In genomic region chr4:135994360-135994759, GRCh38 we compare ENCODE assay signal across 34 cellular contexts.
"Had no signal": no experiment of that assay in that cellular context is flagged by ENCODE, and none has a peak within 500 bp of the region (broad histone marks: within the 10 kb centered on the region; RNA-seq: fewer than 3 reads in every experiment).

No MANE protein-coding gene starts in this region.

- DNase-seq: Karpas-422, Kasumi-1, MG63, MM.1S, MV-4-11, NCI-H1048, NCI-H1092, NCI-H1092 treated with DMSO at 0.1 percent for 48 hours, NCI-H1105, NCI-H1105 treated with DMSO at 0.1 percent for 48 hours, NCI-H1417, NCI-H1417 treated with DMSO at 0.1 percent for 48 hours, NCI-H1436, NCI-H1436 treated with DMSO at 0.1 percent for 48 hours, NCI-H146, NCI-H1694, NCI-H1694 treated with DMSO at 0.1 percent for 48 hours, NCI-H187, NCI-H187 treated with DMSO at 0.1 percent for 48 hours, NCI-H1930, NCI-H2029, NCI-H2029 treated with DMSO at 0.1 percent for 48 hours, NCI-H2081, NCI-H2081 treated with DMSO at 0.1 percent for 48 hours, NCI-H2107, NCI-H2171, NCI-H2171 treated with DMSO at 0.1 percent for 48 hours, NCI-H2227 treated with DMSO at 0.1 percent for 48 hours, NCI-H226, NCI-H345, NCI-H446, NCI-H446 treated with DMSO at 0.1 percent for 48 hours, NCI-H510A, NCI-H510A treated with DMSO at 0.1 percent for 48 hours had no signal

- H3K27me3 ChIP-seq: MG63 had no signal

- H3K9me3 ChIP-seq: MG63 had no signal

- H3K36me3 ChIP-seq: MG63 had no signal

- H3K4me3 ChIP-seq: MG63 had no signal
